12 cellular contexts compared by ENCODE assay signal in genomic region chr3:158768881-158769518, GRCh38. TPM values are rescaled to one million over a fixed set of nuclear protein-coding genes. Genes with fewer than 3 reads are reported as not detected.
DNase-seq lines count a peak whose midpoint lies in the region; ATAC-seq, FAIRE-seq and TF ChIP-seq lines count a peak whose summit lies in the region.
"Had no signal": no experiment of that assay in that cellular context is flagged by ENCODE, and none has a peak within 500 bp of the region (broad histone marks: within the 10 kb centered on the region; RNA-seq: fewer than 3 reads in every experiment).

No MANE protein-coding gene starts in this region.

- H3K4me3 Mint-ChIP-seq in activated CD4-positive, alpha-beta memory T cell treated with anti-CD3 and anti-CD28 coated beads, Interleukin-2, amount 10 ng/mL, durations not matched to agents 7 days and 5 days = no peak overlapping the region
- H3K4me3 Mint-ChIP-seq: activated naive CD8-positive, alpha-beta T cell treated with anti-CD3 and anti-CD28 coated beads, Interleukin-2, amount 50 U/mL, for 24 hours had no signal

- intact Hi-C loops in breast epithelium (cut with DNase I; ENCODE audit: low total_unique reads) (no loop called here), left colon (cut with DNase I, micrococcal nuclease) (no loop called here), spleen (cut with DNase I; ENCODE audit: low total_unique reads) (no loop called here)

- CTCF ChIA-PET in activated CD4-positive, alpha-beta memory T cell treated with anti-CD3 and anti-CD28 coated beads, Interleukin-2, amount 10 ng/mL, durations not matched to agents 7 days and 5 days (lab: Charles Lee) = no interaction called here

- H3K27me3 Mint-ChIP-seq in activated CD4-positive, alpha-beta memory T cell treated with anti-CD3 and anti-CD28 coated beads, Interleukin-2, amount 10 ng/mL, durations not matched to agents 7 days and 5 days = no peaks in the 10 kb centered on the region
- H3K27me3 Mint-ChIP-seq: activated naive CD8-positive, alpha-beta T cell treated with anti-CD3 and anti-CD28 coated beads, Interleukin-2, amount 50 U/mL, for 24 hours had no signal

- H3K27ac Mint-ChIP-seq in activated CD4-positive, alpha-beta memory T cell treated with anti-CD3 and anti-CD28 coated beads, Interleukin-2, amount 10 ng/mL, durations not matched to agents 7 days and 5 days = no peak overlapping the region
- H3K27ac Mint-ChIP-seq: activated naive CD8-positive, alpha-beta T cell treated with anti-CD3 and anti-CD28 coated beads, Interleukin-2, amount 50 U/mL, for 24 hours had no signal

- no peaks in the 10 kb centered on the region for H3K36me3 Mint-ChIP-seq in activated CD4-positive, alpha-beta memory T cell treated with anti-CD3 and anti-CD28 coated beads, Interleukin-2, amount 10 ng/mL, durations not matched to agents 7 days and 5 days (ENCODE audit: low read depth)

- no peaks in the 10 kb centered on the region for H3K9me3 Mint-ChIP-seq in activated CD4-positive, alpha-beta memory T cell treated with anti-CD3 and anti-CD28 coated beads, Interleukin-2, amount 10 ng/mL, durations not matched to agents 7 days and 5 days
- H3K9me3 Mint-ChIP-seq: activated naive CD8-positive, alpha-beta T cell treated with anti-CD3 and anti-CD28 coated beads, Interleukin-2, amount 50 U/mL, for 24 hours had no signal

- no peak for FAIRE-seq in D721Med (lab: Jason Lieb, UNC)
- FAIRE-seq: H1 had no signal

- H3K36me3 ChIP-seq in breast epithelium = no peaks in the 10 kb centered on the region
- no peaks in the 10 kb centered on the region for H3K36me3 ChIP-seq in spleen

- TF ChIP-seq CTCF in breast epithelium (IDR thresholded peaks at IDR 0.05) = no peak
- TF ChIP-seq CTCF in spleen (IDR thresholded peaks at IDR 0.05 in 8 of 11, conservative IDR thresholded peaks at IDR 0.05 in 3 of 11) = no peak
- no peak for TF ChIP-seq CTCF in D721Med (IDR thresholded peaks at IDR 0.05; ENCODE audit: insufficient read depth, missing control alignments)

- DNase-seq in HCEC 1CT (peak; percentile 94), breast epithelium (ENCODE audit: low spot score in 2 of 2) (peak in 1 of 2 donors; percentile 63), left colon (no peak), spleen (no peak), D721Med (ENCODE audit: insufficient read length, low spot score) (no peak)
- no peak for DNase-seq in activated CD4-positive, alpha-beta memory T cell treated with anti-CD3 and anti-CD28 coated beads, Interleukin-2, amount 10 ng/mL, durations not matched to agents 7 days and 5 days
- no peak for DNase-seq in activated T-cell treated with anti-CD3 and anti-CD28 coated beads, Interleukin-2, amount 50 U/mL, for 48 hours
- DNase-seq: activated naive CD8-positive, alpha-beta T cell treated with anti-CD3 and anti-CD28 coated beads, Interleukin-2, amount 50 U/mL, for 24 hours; T-helper 1 cell had no signal

- WGBS in spleen, 5 donors = 76 to 84% (median 83%) methylated on average over 8 of the region's 8 CpGs

- peak; percentile 65 for ATAC-seq in left colon
- ATAC-seq in GM19023 (IDR thresholded peaks at IDR 0.05; ENCODE audit: unreplicated experiment) = no peak
- ATAC-seq: activated naive CD8-positive, alpha-beta T cell treated with anti-CD3 and anti-CD28 coated beads, Interleukin-2, amount 50 U/mL, for 24 hours had no signal

- peak overlapping the region in 1 of 3 donors; percentile 8 for H3K4me3 ChIP-seq in breast epithelium
- H3K4me3 ChIP-seq in spleen = no peak overlapping the region

- H3K27ac ChIP-seq in breast epithelium (peak overlapping the region; percentile 91 to 92), spleen (peak overlapping the region in 7 of 8 donors; percentile 24 to 54 (median 42))

- POLR2A ChIA-PET in activated CD4-positive, alpha-beta memory T cell treated with anti-CD3 and anti-CD28 coated beads, Interleukin-2, amount 10 ng/mL, durations not matched to agents 7 days and 5 days (lab: Charles Lee) = no interaction called here

- H3K9me3 ChIP-seq in breast epithelium (no peaks in the 10 kb centered on the region), spleen (no peaks in the 10 kb centered on the region)

- H3K4me1 Mint-ChIP-seq in activated CD4-positive, alpha-beta memory T cell treated with anti-CD3 and anti-CD28 coated beads, Interleukin-2, amount 10 ng/mL, durations not matched to agents 7 days and 5 days = no peaks in the 10 kb centered on the region
- H3K4me1 Mint-ChIP-seq: activated naive CD8-positive, alpha-beta T cell treated with anti-CD3 and anti-CD28 coated beads, Interleukin-2, amount 50 U/mL, for 24 hours had no signal

- peaks cover 35 to 63% of the 10 kb centered on the region in 2 donors for H3K4me1 ChIP-seq in breast epithelium
- peaks cover 0 to 11% (median 2%) of the 10 kb centered on the region in 6 donors for H3K4me1 ChIP-seq in spleen

- H3K27me3 ChIP-seq in breast epithelium = no peaks in the 10 kb centered on the region
- no peaks in the 10 kb centered on the region for H3K27me3 ChIP-seq in spleen (replicated peaks in 1 of 7)

- no peak for TF ChIP-seq POLR2A in breast epithelium (IDR thresholded peaks at IDR 0.05)
- TF ChIP-seq POLR2A in spleen (IDR thresholded peaks at IDR 0.05) = no peak

RNA-seq across cellular contexts. Expression of gene MFSD1, which starts 32.9 kb away (rescaled TPM):
- 100 to 1,000 TPM in 2 of 3 donors, 10 to 100 TPM in 1; 76.7 to 134 (median 125) TPM for total RNA-seq in breast epithelium
- 10 to 100 TPM; 60.8 to 62.0 TPM for total RNA-seq in left colon
- 100 to 1,000 TPM in 5 of 7 donors, 10 to 100 TPM in 2; 65.6 to 155 (median 129) TPM for total RNA-seq in spleen
- polyA plus RNA-seq in spleen = 10 to 100 TPM; 34.5 to 46.3 (median 42.9) TPM
- total RNA-seq in activated CD4-positive, alpha-beta memory T cell treated with anti-CD3 and anti-CD28 coated beads, Interleukin-2, amount 10 ng/mL, durations not matched to agents 7 days and 5 days = 10 to 100 TPM; 26.9 to 27.4 TPM

RNA-seq across cellular contexts. Expression of gene RARRES1, which starts 36.7 kb away (rescaled TPM):
- 100 to 1,000 TPM in 2 of 3 donors, 1 to 10 TPM in 1; 3.5 to 568 (median 403) TPM for total RNA-seq in breast epithelium
- total RNA-seq in left colon = 10 to 100 TPM; 63.5 to 81.0 TPM
- total RNA-seq in spleen = 10 to 100 TPM in 1 of 7 donors, 1 to 10 TPM in 6; 1.8 to 18.7 (median 4.7) TPM
- 10 to 100 TPM in 1 of 3 donors, 1 to 10 TPM in 2; 2.2 to 20.9 (median 6.2) TPM for polyA plus RNA-seq in spleen
- total RNA-seq in activated CD4-positive, alpha-beta memory T cell treated with anti-CD3 and anti-CD28 coated beads, Interleukin-2, amount 10 ng/mL, durations not matched to agents 7 days and 5 days = not detected
- polyA plus RNA-seq: neural cell had no signal
